17 cellular contexts compared by ENCODE assay signal in the genomic region with DNA sequence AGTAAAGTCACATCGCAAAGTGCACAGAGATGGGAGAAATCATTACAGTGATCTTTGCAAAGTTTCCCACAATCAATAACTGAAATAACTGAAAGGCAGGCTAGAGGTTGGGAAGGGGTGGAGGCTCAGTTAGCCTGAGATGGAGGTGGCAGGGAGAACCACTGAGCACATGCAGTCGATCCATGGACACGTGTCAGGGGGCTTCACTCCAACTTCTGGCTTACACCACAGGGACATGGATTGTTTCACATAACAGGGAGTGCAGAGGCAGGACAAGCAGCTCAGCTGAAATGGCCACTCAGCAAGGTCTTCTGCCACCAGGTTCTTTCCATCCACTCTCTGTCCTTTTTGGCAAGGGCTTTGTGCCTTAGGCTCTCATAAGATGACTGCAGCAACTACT. TPM values are rescaled to one million over a fixed set of nuclear protein-coding genes. Genes with fewer than 3 reads are reported as not detected.
DNase-seq lines count a peak whose midpoint lies in the region; FAIRE-seq and TF ChIP-seq lines count a peak whose summit lies in the region.
"Had no signal": no experiment of that assay in that cellular context is flagged by ENCODE, and none has a peak within 500 bp of the region (broad histone marks: within the 10 kb centered on the region; RNA-seq: fewer than 3 reads in every experiment).

No MANE protein-coding gene starts in this region.

- H3K27me3 Mint-ChIP-seq in neural crest cell (ENCODE audit: low read depth) = no peaks in the 10 kb centered on the region
- no peaks in the 10 kb centered on the region for H3K27me3 Mint-ChIP-seq in activated T-cell treated with anti-CD3 and anti-CD28 coated beads, Interleukin-2, amount 50 U/mL, for 24 hours
- H3K27me3 Mint-ChIP-seq: activated B cell treated with CpG ODN at 0.5 μM for 24 hours; activated CD8-positive, alpha-beta T cell treated with anti-CD3 and anti-CD28 coated beads for 36 hours; stimulated activated naive CD8-positive, alpha-beta T cell treated with anti-CD3 and anti-CD28 coated beads, Interleukin-15, amount 100 ng/mL, for 72 hours had no signal

- POLR2A ChIA-PET in RWPE1 (lab: Yijun Ruan, JAX; ENCODE audit: low non-redundant PET) = no interaction called here

- no peaks in the 10 kb centered on the region for H3K27me3 ChIP-seq in dorsolateral prefrontal cortex

- H3K27ac Mint-ChIP-seq in neural crest cell (ENCODE audit: unreplicated experiment) = peak overlapping the region; percentile 60
- H3K27ac Mint-ChIP-seq in activated T-cell treated with anti-CD3 and anti-CD28 coated beads, Interleukin-2, amount 50 U/mL, for 24 hours = no peak overlapping the region
- H3K27ac Mint-ChIP-seq: activated B cell treated with CpG ODN at 0.5 μM for 24 hours; activated CD8-positive, alpha-beta T cell treated with anti-CD3 and anti-CD28 coated beads for 36 hours; stimulated activated naive CD8-positive, alpha-beta T cell treated with anti-CD3 and anti-CD28 coated beads, Interleukin-15, amount 100 ng/mL, for 72 hours; T-helper 1 cell treated with Interleukin-12 subunit alpha and Interleukin-12 subunit beta and Interleukin-4 antibody, amounts not matched to agents 30 μg/mL and 1 μg/mL, for 36 hours had no signal

- CTCF ChIA-PET in RWPE1 (lab: Yijun Ruan, JAX) = no interaction called here

- no peak for FAIRE-seq in H54 (lab: Jason Lieb, UNC)
- FAIRE-seq: frontal cortex had no signal

- H3K9me3 Mint-ChIP-seq in neural crest cell = no peaks in the 10 kb centered on the region
- H3K9me3 Mint-ChIP-seq in activated T-cell treated with anti-CD3 and anti-CD28 coated beads, Interleukin-2, amount 50 U/mL, for 24 hours = no peaks in the 10 kb centered on the region
- H3K9me3 Mint-ChIP-seq: activated B cell treated with CpG ODN at 0.5 μM for 24 hours; activated CD8-positive, alpha-beta T cell treated with anti-CD3 and anti-CD28 coated beads for 36 hours; naive thymus-derived CD8-positive, alpha-beta T cell; stimulated activated naive CD8-positive, alpha-beta T cell treated with anti-CD3 and anti-CD28 coated beads, Interleukin-15, amount 100 ng/mL, for 72 hours; T-helper 1 cell treated with Interleukin-12 subunit alpha and Interleukin-12 subunit beta and Interleukin-4 antibody, amounts not matched to agents 30 μg/mL and 1 μg/mL, for 36 hours had no signal

- no peak for TF ChIP-seq CTCF in RWPE1 (conservative IDR thresholded peaks at IDR 0.05; ENCODE audit: low read depth)
- TF ChIP-seq CTCF in coronary artery (IDR thresholded peaks at IDR 0.05) = no peak
- TF ChIP-seq CTCF in neural crest cell (conservative IDR thresholded peaks at IDR 0.05) = no peak
- no peak for TF ChIP-seq CTCF in dorsolateral prefrontal cortex (IDR thresholded peaks at IDR 0.05 in 54 of 56, conservative IDR thresholded peaks at IDR 0.05 in 2 of 56; ENCODE audit: low read depth in 1 of 56, partially characterized antibody in 56 of 56)

- H3K4me1 Mint-ChIP-seq in neural crest cell = peaks cover 28% of the 10 kb centered on the region
- H3K4me1 Mint-ChIP-seq in activated T-cell treated with anti-CD3 and anti-CD28 coated beads, Interleukin-2, amount 50 U/mL, for 24 hours (ENCODE audit: low read depth) = peaks cover 8% of the 10 kb centered on the region
- H3K4me1 Mint-ChIP-seq: activated B cell treated with CpG ODN at 0.5 μM for 24 hours; stimulated activated naive CD8-positive, alpha-beta T cell treated with anti-CD3 and anti-CD28 coated beads, Interleukin-15, amount 100 ng/mL, for 72 hours had no signal

- no peak for TF ChIP-seq POLR2A in H54 (IDR thresholded peaks at IDR 0.05; ENCODE audit: low read depth, low read length)

- peak overlapping the region; percentile 50; the same call in 1 of the 2 replicates for H3K27ac ChIP-seq in RWPE1
- peak overlapping the region; percentile 86 to 93 for H3K27ac ChIP-seq in coronary artery
- peak overlapping the region; percentile 21 for H3K27ac ChIP-seq in temporal lobe (ENCODE audit: low read depth, low read length)
- H3K27ac ChIP-seq in dorsolateral prefrontal cortex = peak overlapping the region in 5 of 59 donors; percentile 57 to 82 (median 77)

- DNase-seq in RWPE1 (ENCODE audit: low spot score) (no peak), coronary artery (ENCODE audit: low spot score) (no peak), neural crest cell (ENCODE audit: low read depth, low spot score) (no peak), dorsolateral prefrontal cortex (no peak), H54 (ENCODE audit: insufficient read length, low spot score) (no peak)
- no peak for DNase-seq in activated T-cell treated with anti-CD3 and anti-CD28 coated beads, Interleukin-2, amount 50 U/mL, for 24 hours
- no peak for DNase-seq in central memory CD4-positive, alpha-beta T cell
- DNase-seq: activated B cell treated with CpG ODN at 0.5 μM for 24 hours; activated CD8-positive, alpha-beta T cell treated with anti-CD3 and anti-CD28 coated beads for 36 hours; MM.1S; naive thymus-derived CD8-positive, alpha-beta T cell; NCI-H1694; Right ventricle myocardium superior; stimulated activated naive CD8-positive, alpha-beta T cell treated with anti-CD3 and anti-CD28 coated beads, Interleukin-15, amount 100 ng/mL, for 72 hours had no signal

- no peaks in the 10 kb centered on the region for H3K36me3 Mint-ChIP-seq in neural crest cell (ENCODE audit: low read depth)
- H3K36me3 Mint-ChIP-seq in activated T-cell treated with anti-CD3 and anti-CD28 coated beads, Interleukin-2, amount 50 U/mL, for 24 hours (ENCODE audit: low read depth) = no peaks in the 10 kb centered on the region
- H3K36me3 Mint-ChIP-seq: naive thymus-derived CD8-positive, alpha-beta T cell had no signal

- intact Hi-C loops in dorsolateral prefrontal cortex (cut with DNase I) = no loop called here

- H3K4me3 ChIP-seq in coronary artery (no peak overlapping the region), dorsolateral prefrontal cortex (no peak overlapping the region)

- H3K4me3 Mint-ChIP-seq in neural crest cell = no peak overlapping the region
- H3K4me3 Mint-ChIP-seq in activated T-cell treated with anti-CD3 and anti-CD28 coated beads, Interleukin-2, amount 50 U/mL, for 24 hours = no peak overlapping the region
- H3K4me3 Mint-ChIP-seq: activated B cell treated with CpG ODN at 0.5 μM for 24 hours; activated CD8-positive, alpha-beta T cell treated with anti-CD3 and anti-CD28 coated beads for 36 hours; naive thymus-derived CD8-positive, alpha-beta T cell; stimulated activated naive CD8-positive, alpha-beta T cell treated with anti-CD3 and anti-CD28 coated beads, Interleukin-15, amount 100 ng/mL, for 72 hours; T-helper 1 cell treated with Interleukin-12 subunit alpha and Interleukin-12 subunit beta and Interleukin-4 antibody, amounts not matched to agents 30 μg/mL and 1 μg/mL, for 36 hours had no signal

RNA-seq across cellular contexts. Expression of a gene that starts 35.1 kb away (rescaled TPM):
- total RNA-seq in neural crest cell = 1.0 and 1.1 TPM in 2 replicates
- total RNA-seq in temporal lobe = 12.3 TPM
- 100 to 1,000 TPM; 104 to 402 (median 289) TPM for total RNA-seq in dorsolateral prefrontal cortex
